12 cellular contexts compared by ENCODE assay signal in genomic region chr6:42140756-42141602, GRCh38. TPM values are rescaled to one million over a fixed set of nuclear protein-coding genes. Genes with fewer than 3 reads are reported as not detected.
DNase-seq lines count a peak whose midpoint lies in the region; ATAC-seq and TF ChIP-seq lines count a peak whose summit lies in the region.
"Had no signal": no experiment of that assay in that cellular context is flagged by ENCODE, and none has a peak within 500 bp of the region (broad histone marks: within the 10 kb centered on the region; RNA-seq: fewer than 3 reads in every experiment).

No MANE protein-coding gene starts in this region.

- H3K4me3 Mint-ChIP-seq in GM23338, result peak overlapping the region; percentile 76
- H3K4me3 Mint-ChIP-seq: activated T-cell treated with anti-CD3 and anti-CD28 coated beads, Interleukin-2, amount 50 U/mL, for 24 hours had no signal

- peak overlapping the region; percentile 99 for H3K4me2 ChIP-seq in GM23338

- peaks cover 31% of the 10 kb centered on the region for H3K27me3 Mint-ChIP-seq in GM23338 (ENCODE audit: insufficient read depth, low read depth, poor library complexity)

- no peak for ATAC-seq in GM23338
- ATAC-seq in sciatic nerve, result peak; percentile 20

- peaks cover 52% of the 10 kb centered on the region for H3K4me1 ChIP-seq in GM23338 (ENCODE audit: insufficient read depth)
- peaks cover 5 to 40% of the 10 kb centered on the region in 2 donors for H3K4me1 ChIP-seq in adrenal gland (replicated peaks in 1 of 2)
- peaks cover 35% of the 10 kb centered on the region for H3K4me1 ChIP-seq in iPS-15b (ENCODE audit: control insufficient read depth, insufficient read depth, low read length)

- H4K20me1 ChIP-seq in GM23338 (replicated peaks; ENCODE audit: insufficient read depth), result peaks cover 26% of the 10 kb centered on the region

- H2AFZ ChIP-seq in GM23338, result no peak overlapping the region

- H3K79me2 ChIP-seq in GM23338 (replicated peaks; ENCODE audit: insufficient read depth), result peaks cover 60% of the 10 kb centered on the region

- H3K9ac ChIP-seq in iPS-15b (ENCODE audit: low read depth, low read length), result peak overlapping the region; percentile 85

- peak in 1 of 2 donors; percentile 48 for TF ChIP-seq POLR2A in adrenal gland (IDR thresholded peaks at IDR 0.05)

- H3K36me3 Mint-ChIP-seq in GM23338 (ENCODE audit: low read depth), result peaks cover 11% of the 10 kb centered on the region; the same call in 2 of the 3 replicates

- H3K9me2 ChIP-seq in GM23338 (ENCODE audit: insufficient read depth), result no peaks in the 10 kb centered on the region

- H3K27me3 ChIP-seq in GM23338 (ENCODE audit: insufficient read depth), result no peaks in the 10 kb centered on the region
- H3K27me3 ChIP-seq in adrenal gland, result no peaks in the 10 kb centered on the region
- no peaks in the 10 kb centered on the region for H3K27me3 ChIP-seq in iPS-15b (ENCODE audit: control insufficient read depth, insufficient read depth, low read length)

- intact Hi-C loops in adrenal gland (cut with DNase I), result no loop called here
- intact Hi-C loops in sciatic nerve (cut with DNase I), result no loop called here

- H3K36me3 ChIP-seq in GM23338 (ENCODE audit: insufficient read depth) (peaks cover 8% of the 10 kb centered on the region; the same call in 1 of the 2 replicates), adrenal gland (replicated peaks in 1 of 2) (no peaks in the 10 kb centered on the region), iPS-15b (ENCODE audit: control insufficient read depth, insufficient read depth, low read length) (peaks cover 4% of the 10 kb centered on the region)

- H3K9me3 ChIP-seq in adrenal gland (replicated peaks in 1 of 3) (no peaks in the 10 kb centered on the region), iPS-15b (ENCODE audit: control insufficient read depth, insufficient read depth, low read length) (no peaks in the 10 kb centered on the region)

- H3K4me1 Mint-ChIP-seq in GM23338, result peaks cover 58% of the 10 kb centered on the region

- no peak overlapping the region for H3K27ac ChIP-seq in GM23338 (ENCODE audit: low read depth)
- H3K27ac ChIP-seq in adrenal gland, result peak overlapping the region in 4 of 5 donors; percentile 43 to 81 (median 70)

- H3K27ac Mint-ChIP-seq in GM23338, result peak overlapping the region; percentile 36; the same call in 1 of the 2 replicates
- H3K27ac Mint-ChIP-seq: activated T-cell treated with anti-CD3 and anti-CD28 coated beads, Interleukin-2, amount 50 U/mL, for 24 hours had no signal

- H3K4me3 ChIP-seq in GM23338 (peak overlapping the region; percentile 99), adrenal gland (peak overlapping the region in 1 of 4 donors; percentile 3), iPS-15b (ENCODE audit: low read depth, low read length) (peak overlapping the region; percentile 71)

- TF ChIP-seq CTCF in GM23338 (conservative IDR thresholded peaks at IDR 0.05; ENCODE audit: low read depth in 2 of 2) (no peak), adrenal gland (IDR thresholded peaks at IDR 0.05) (no peak)

- no peaks in the 10 kb centered on the region for H3K9me3 Mint-ChIP-seq in GM23338
- H3K9me3 Mint-ChIP-seq: activated T-cell treated with anti-CD3 and anti-CD28 coated beads, Interleukin-2, amount 50 U/mL, for 24 hours had no signal

- DNase-seq in GM23338 (ENCODE audit: low spot score) (no peak), adrenal gland (peak; percentile 52 to 92 (median 83)), sciatic nerve (ENCODE audit: low spot score) (no peak), hepatic stellate cell (ENCODE audit: low spot score) (no peak), amniotic stem cell (lab: John Stamatoyannopoulos, UW) (no peak), A172 (ENCODE audit: low spot score) (no peak), T-helper 1 cell (no peak)
- DNase-seq: activated T-cell treated with anti-CD3 and anti-CD28 coated beads, Interleukin-2, amount 50 U/mL, for 24 hours; midbrain; NCI-H1048; stimulated activated CD4-positive, alpha-beta T cell treated with anti-CD3 and anti-CD28 coated beads, Interleukin-4, amount 100 ng/mL, for 4 hours had no signal

- WGBS in adrenal gland, 4 donors, result 34 to 54% (median 46%) methylated on average over 9 of the region's 9 CpGs

- H3F3A ChIP-seq in GM23338 (replicated peaks; ENCODE audit: low read depth), result peaks cover 41% of the 10 kb centered on the region

TF ChIP-seq in GM23338, 12 proteins besides CTCF, POLR2A, EP300 and RAD21:
- TF ChIP-seq EZH2phosphoT487 (IDR thresholded peaks at IDR 0.05; ENCODE audit: unreplicated experiment) (no peak), ZNF331 (CRISPR knock-in tag; IDR thresholded peaks at IDR 0.05; ENCODE audit: low read depth) (no peak)

RNA-seq across cellular contexts. Expression of gene C6orf132, which starts 1.4 kb away (rescaled TPM):
- total RNA-seq in GM23338 (2014; rRNA removed; shearing (Covaris generic)), result 40.9 and 48.3 TPM in 2 replicates
- polyA plus RNA-seq in GM23338 (2016; fragmentation: Nextera tagmentation; extraction: Ambion mirVana) (22.2 and 24.3 TPM in 2 replicates), adrenal gland (1 to 10 TPM in 2 of 3 donors, under 1 TPM in 1; 0.49 to 1.4 (median 1.4) TPM)
- total RNA-seq in adrenal gland (1 to 10 TPM in 5 of 8 donors, under 1 TPM in 3; 0.09 to 4.7 (median 1.5) TPM), sciatic nerve (2.6 TPM)
- total RNA-seq in A172 (2014; rRNA removed; shearing (Covaris generic)), result 0.02 TPM in 1 of 2 replicates, not detected in the other

RNA-seq across cellular contexts. Expression of gene GUCA1A, which starts 32.2 kb away (rescaled TPM):
- 4.0 and 5.2 TPM in 2 replicates for total RNA-seq in GM23338 (2014; rRNA removed; shearing (Covaris generic))
- polyA plus RNA-seq in GM23338 (2016; fragmentation: Nextera tagmentation; extraction: Ambion mirVana), result 9.1 and 10.6 TPM in 2 replicates
- not detected for total RNA-seq in adrenal gland
- not detected for polyA plus RNA-seq in adrenal gland
- total RNA-seq in sciatic nerve, result not detected
- total RNA-seq in A172 (2014; rRNA removed; shearing (Covaris generic)), result not detected in 2 replicates

RNA-seq across cellular contexts. Expression of gene GUCA1B, which starts 53.8 kb away (rescaled TPM):
- 0.56 TPM in 1 of 2 replicates, not detected in the other for total RNA-seq in GM23338 (2014; rRNA removed; shearing (Covaris generic))
- polyA plus RNA-seq in GM23338 (2016; fragmentation: Nextera tagmentation; extraction: Ambion mirVana), result not detected in 2 replicates
- total RNA-seq in adrenal gland, result 1 to 10 TPM in 6 of 8 donors, under 1 TPM in 2; 0.47 to 3.0 (median 1.6) TPM
- 1 to 10 TPM in 1 of 3 donors, under 1 TPM in 2; 0.34 to 1.5 (median 0.40) TPM for polyA plus RNA-seq in adrenal gland
- 5.3 TPM for total RNA-seq in sciatic nerve
- not detected in 2 replicates for total RNA-seq in A172 (2014; rRNA removed; shearing (Covaris generic))

Comparison
In these comparisons a context has a peak if more than half of its experiments do, and no peak if none do; other contexts are left out.
1. DNase-seq: peak in adrenal gland (7 of 7); none in GM23338 (single experiment), sciatic nerve (single experiment), hepatic stellate cell (single experiment), amniotic stem cell (single experiment), A172 (single experiment) and T-helper 1 cell (0 of 5).